In the genomic region with DNA sequence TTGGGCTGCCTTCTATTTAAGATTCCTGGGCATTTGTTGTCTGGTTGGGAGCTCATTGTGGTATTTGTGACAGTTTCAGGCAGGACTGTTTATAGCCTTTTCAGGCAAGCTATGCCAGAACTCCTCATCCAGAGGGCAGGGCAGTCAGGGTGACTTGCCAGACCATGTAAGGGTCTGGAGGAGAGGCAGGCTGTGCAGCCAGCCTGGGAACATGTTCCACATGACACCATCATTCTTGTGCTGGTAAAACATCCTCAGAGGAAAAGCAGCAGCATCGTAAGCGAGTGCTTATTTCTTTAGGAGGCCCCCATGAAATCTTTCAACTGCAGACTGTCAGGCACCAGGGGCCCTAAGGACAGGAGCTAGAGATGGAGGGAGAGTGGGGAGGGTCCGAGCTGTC, we compare ENCODE assay signal across 1 cellular context.
TF ChIP-seq lines count a peak whose summit lies in the region.

No MANE protein-coding gene starts in this region.

TF ChIP-seq in HepG2, 621 proteins besides CTCF, POLR2A, EP300 and RAD21:
- TF ChIP-seq AGO2 (optimal IDR thresholded peaks at IDR 0.05; ENCODE audit: low read depth, low read length) (peak; percentile 21), MBD4 (IDR thresholded peaks at IDR 0.05; ENCODE audit: borderline replicate concordance, low read length) (peak; percentile 61; the same call in 1 of the 2 replicates), ERF (CRISPR knock-in tag; IDR thresholded peaks at IDR 0.05) (no peak), POLR2AphosphoS5 (IDR thresholded peaks at IDR 0.05; ENCODE audit: low read depth, low read length) (peak; percentile 27; the same call in 1 of the 2 replicates), GABPB1 (CRISPR knock-in tag; IDR thresholded peaks at IDR 0.05) (no peak), ZNF83 (CRISPR knock-in tag; IDR thresholded peaks at IDR 0.05; ENCODE audit: borderline replicate concordance) (no peak), ZNF644 (CRISPR knock-in tag; IDR thresholded peaks at IDR 0.05; ENCODE audit: low read depth) (no peak)
- TF ChIP-seq, protein P1, sequence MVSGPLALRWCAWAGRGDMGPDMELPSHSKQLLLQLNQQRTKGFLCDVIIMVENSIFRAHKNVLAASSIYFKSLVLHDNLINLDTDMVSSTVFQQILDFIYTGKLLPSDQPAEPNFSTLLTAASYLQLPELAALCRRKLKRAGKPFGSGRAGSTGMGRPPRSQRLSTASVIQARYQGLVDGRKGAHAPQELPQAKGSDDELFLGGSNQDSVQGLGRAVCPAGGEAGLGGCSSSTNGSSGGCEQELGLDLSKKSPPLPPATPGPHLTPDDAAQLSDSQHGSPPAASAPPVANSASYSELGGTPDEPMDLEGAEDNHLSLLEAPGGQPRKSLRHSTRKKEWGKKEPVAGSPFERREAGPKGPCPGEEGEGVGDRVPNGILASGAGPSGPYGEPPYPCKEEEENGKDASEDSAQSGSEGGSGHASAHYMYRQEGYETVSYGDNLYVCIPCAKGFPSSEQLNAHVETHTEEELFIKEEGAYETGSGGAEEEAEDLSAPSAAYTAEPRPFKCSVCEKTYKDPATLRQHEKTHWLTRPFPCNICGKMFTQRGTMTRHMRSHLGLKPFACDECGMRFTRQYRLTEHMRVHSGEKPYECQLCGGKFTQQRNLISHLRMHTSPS (CRISPR knock-in tag; IDR thresholded peaks at IDR 0.05; ENCODE audit: low read depth): no peak
- TF ChIP-seq, protein P2, sequence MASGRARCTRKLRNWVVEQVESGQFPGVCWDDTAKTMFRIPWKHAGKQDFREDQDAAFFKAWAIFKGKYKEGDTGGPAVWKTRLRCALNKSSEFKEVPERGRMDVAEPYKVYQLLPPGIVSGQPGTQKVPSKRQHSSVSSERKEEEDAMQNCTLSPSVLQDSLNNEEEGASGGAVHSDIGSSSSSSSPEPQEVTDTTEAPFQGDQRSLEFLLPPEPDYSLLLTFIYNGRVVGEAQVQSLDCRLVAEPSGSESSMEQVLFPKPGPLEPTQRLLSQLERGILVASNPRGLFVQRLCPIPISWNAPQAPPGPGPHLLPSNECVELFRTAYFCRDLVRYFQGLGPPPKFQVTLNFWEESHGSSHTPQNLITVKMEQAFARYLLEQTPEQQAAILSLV (CRISPR knock-in tag; IDR thresholded peaks at IDR 0.05; ENCODE audit: borderline replicate concordance): no peak
